ENCODE assay signal across 8 cellular contexts in genomic region chr2:223957092-223957851, GRCh38. TPM values are rescaled to one million over a fixed set of nuclear protein-coding genes. Genes with fewer than 3 reads are reported as not detected.
DNase-seq lines count a peak whose midpoint lies in the region; ATAC-seq and TF ChIP-seq lines count a peak whose summit lies in the region.

Gene MRPL44 (plus strand): TSS chr2:223957463. CDS start chr2:223957473, 10 bp downstream.

- peak within 1 kb of the TSS; percentile 91 for H3K9ac ChIP-seq in Karpas-422 (ENCODE audit: low read length)

- peaks cover 30% of the 10 kb centered on the region for H4K20me1 ChIP-seq in Karpas-422 (ENCODE audit: insufficient read depth, low read depth, low read length)

- TF ChIP-seq CTCF in esophagus squamous epithelium (IDR thresholded peaks at IDR 0.05), result peak in 2 of 6 experiments; percentile 23 to 56

- no peaks in the 10 kb centered on the region for H3K9me3 Mint-ChIP-seq in stimulated activated effector memory CD8-positive, alpha-beta T cell treated with anti-CD3 and anti-CD28 coated beads, Interleukin-12 subunit alpha, Interleukin-12 subunit beta, amount 100 ng/mL, for 72 hours

- peak within 1 kb of the TSS; percentile 95 for H3K4me2 ChIP-seq in Karpas-422 (ENCODE audit: low read depth, low read length, poor library complexity, severe bottlenecking)

- H3K27ac ChIP-seq in Karpas-422 (ENCODE audit: low read length) (peak within 1 kb of the TSS; percentile 38; the same call in 1 of the 2 replicates), esophagus squamous epithelium (peak within 1 kb of the TSS; percentile 85 to 91 (median 88))

- peak within 1 kb of the TSS; percentile 94 for H3K4me3 Mint-ChIP-seq in stimulated activated effector memory CD8-positive, alpha-beta T cell treated with anti-CD3 and anti-CD28 coated beads, Interleukin-12 subunit alpha, Interleukin-12 subunit beta, amount 100 ng/mL, for 72 hours

- H3K9me2 ChIP-seq in Karpas-422 (replicated peaks; ENCODE audit: insufficient read depth, low read length), result no peaks in the 10 kb centered on the region

- peak; percentile 83 for ATAC-seq in GM21786 (IDR thresholded peaks at IDR 0.05; ENCODE audit: unreplicated experiment)
- peak; percentile 99 for ATAC-seq in stimulated activated effector memory CD8-positive, alpha-beta T cell treated with anti-CD3 and anti-CD28 coated beads, Interleukin-12 subunit alpha, Interleukin-12 subunit beta, amount 100 ng/mL, for 72 hours

- H3K27me3 ChIP-seq in Karpas-422 (ENCODE audit: low read length) (no peaks in the 10 kb centered on the region), esophagus squamous epithelium (no peaks in the 10 kb centered on the region)

- H3K4me3 ChIP-seq in Karpas-422 (ENCODE audit: low read length), result peak within 1 kb of the TSS; percentile 92
- peak within 1 kb of the TSS; percentile 73 to 98 (median 94) for H3K4me3 ChIP-seq in esophagus squamous epithelium

- no peaks in the 10 kb centered on the region for H3K9me3 ChIP-seq in Karpas-422 (ENCODE audit: low read length)
- H3K9me3 ChIP-seq in esophagus squamous epithelium, result no peaks in the 10 kb centered on the region

- H3K36me3 Mint-ChIP-seq in stimulated activated effector memory CD8-positive, alpha-beta T cell treated with anti-CD3 and anti-CD28 coated beads, Interleukin-12 subunit alpha, Interleukin-12 subunit beta, amount 100 ng/mL, for 72 hours, result peaks cover 40% of the 10 kb centered on the region

- peak within 1 kb of the TSS; percentile 97 for H3K27ac Mint-ChIP-seq in stimulated activated effector memory CD8-positive, alpha-beta T cell treated with anti-CD3 and anti-CD28 coated beads, Interleukin-12 subunit alpha, Interleukin-12 subunit beta, amount 100 ng/mL, for 72 hours

- peak; percentile 77 for DNase-seq in DMS79 (lab: John Stamatoyannopoulos, UW)
- peak; percentile 99 for DNase-seq in Karpas-422
- peak; percentile 92 for DNase-seq in RKO (ENCODE audit: low spot score)
- peak; percentile 95 for DNase-seq in activated T-helper 1 cell treated with Interleukin-2 at 50 U/mL for 16 hours (ENCODE audit: low read depth)
- DNase-seq in esophagus squamous epithelium (lab: John Stamatoyannopoulos, UW), result peak; percentile 80
- peak; percentile 97 for DNase-seq in myocyte (ENCODE audit: low read depth)
- DNase-seq in stimulated activated effector memory CD8-positive, alpha-beta T cell treated with anti-CD3 and anti-CD28 coated beads, Interleukin-12 subunit alpha, Interleukin-12 subunit beta, amount 100 ng/mL, for 72 hours (ENCODE audit: low spot score in 2 of 2), result peak; percentile 98 to 99

- peaks cover 42% of the 10 kb centered on the region for H3K4me1 Mint-ChIP-seq in stimulated activated effector memory CD8-positive, alpha-beta T cell treated with anti-CD3 and anti-CD28 coated beads, Interleukin-12 subunit alpha, Interleukin-12 subunit beta, amount 100 ng/mL, for 72 hours

- H3K4me1 ChIP-seq in Karpas-422 (ENCODE audit: low read length) (peaks cover 45% of the 10 kb centered on the region), esophagus squamous epithelium (peaks cover 16 to 60% (median 46%) of the 10 kb centered on the region in 3 donors)

- H3K36me3 ChIP-seq in Karpas-422 (ENCODE audit: insufficient read depth, low read length) (peaks cover 29% of the 10 kb centered on the region; the same call in 1 of the 2 replicates), esophagus squamous epithelium (peaks cover 0 to 28% (median 0%) of the 10 kb centered on the region in 3 donors)

- WGBS in esophagus squamous epithelium, 2 donors, result 1% methylated on average over 24 to 34 of the region's 65 CpGs

- peaks cover 50% of the 10 kb centered on the region for H3K79me2 ChIP-seq in Karpas-422 (ENCODE audit: low read length)

- H2AFZ ChIP-seq in Karpas-422 (ENCODE audit: low read length), result peak within 1 kb of the TSS; percentile 74

- intact Hi-C loops in esophagus squamous epithelium (cut with DNase I), result no loop called here

- TF ChIP-seq POLR2A in esophagus squamous epithelium (IDR thresholded peaks at IDR 0.05), result peak in 3 of 4 donors; percentile 34 to 71 (median 67)

RNA-seq across cellular contexts. Expression of gene MRPL44, which starts in this region (rescaled TPM):
- 26.8 and 34.9 TPM in 2 replicates for total RNA-seq in Karpas-422 (2014; rRNA removed; shearing (Covaris generic); ENCODE audit: low replicate concordance)
- total RNA-seq in esophagus squamous epithelium (10 to 100 TPM; 18.5 to 35.6 (median 23.5) TPM), myocyte (48.1 and 50.7 TPM in 2 replicates)
- 20.5 TPM for polyA plus RNA-seq in myocyte (2012)

Comparison
In these comparisons a context has a peak if more than half of its experiments do, and no peak if none do; other contexts are left out.
1. Peak in every context shown above with its lines: DNase-seq, ATAC-seq, H3K4me3 ChIP-seq and H3K27ac ChIP-seq.